8 cellular contexts compared by ENCODE assay signal in genomic region chr18:74291771-74292540, GRCh38. TPM values are rescaled to one million over a fixed set of nuclear protein-coding genes. Genes with fewer than 3 reads are reported as not detected.
DNase-seq lines count a peak whose midpoint lies in the region; ATAC-seq and TF ChIP-seq lines count a peak whose summit lies in the region.

TSS of gene CYB5A (minus strand) at chr18:74291963. CDS start at chr18:74291875, 88 bp downstream.

- H3K4me1 Mint-ChIP-seq in HFFc6 (ENCODE audit: low read depth) (peaks cover 52% of the 10 kb centered on the region), T-cell (peaks cover 14 to 21% (median 16%) of the 10 kb centered on the region in 3 donors)

- POLR2A ChIA-PET in T-cell (lab: Charles Lee): interaction anchor here in 1 of 2 donors (0.6 kb wide), 1 partner anchor 81 kb away, joined by 5 read pairs; no protein-coding TSS in a partner anchor

- H3K36me3 ChIP-seq in GM06990 (ENCODE audit: control insufficient read depth, insufficient read depth, low read length) (no peaks in the 10 kb centered on the region), adrenal gland (replicated peaks in 1 of 2) (no peaks in the 10 kb centered on the region), heart left ventricle (no peaks in the 10 kb centered on the region), upper lobe of left lung (no peaks in the 10 kb centered on the region)

- CTCF ChIA-PET in T-cell (lab: Charles Lee): no interaction called here

- ATAC-seq in T-cell (replicated peaks in 1 of 4) (peak; percentile 96 to 99 (median 97)), heart left ventricle (peak; percentile 99 to 100 (median 99)), upper lobe of left lung (ENCODE audit: low FRiP score in 2 of 2) (peak; percentile 99)

- H3K4me3 ChIP-seq in GM06990 (replicated peaks; ENCODE audit: low read depth, low read length) (peak within 1 kb of the TSS; percentile 93), adrenal gland (peak within 1 kb of the TSS; percentile 59 to 86 (median 72)), heart left ventricle (peak within 1 kb of the TSS; percentile 65 to 96 (median 87)), upper lobe of left lung (peak within 1 kb of the TSS; percentile 67 to 98 (median 85))

- no peak for TF ChIP-seq EP300 in upper lobe of left lung (IDR thresholded peaks at IDR 0.05)

- TF ChIP-seq POLR2A in adrenal gland (IDR thresholded peaks at IDR 0.05) (peak in 1 of 2 donors; percentile 27), heart left ventricle (IDR thresholded peaks at IDR 0.05) (peak in 1 of 2 donors; percentile 81), upper lobe of left lung (IDR thresholded peaks at IDR 0.05) (peak in 3 of 4 donors; percentile 34 to 95 (median 60))

- H3K27ac ChIP-seq in adrenal gland (peak within 1 kb of the TSS in 3 of 5 donors; percentile 37 to 71 (median 61)), heart left ventricle (peak within 1 kb of the TSS in 11 of 12 donors; percentile 35 to 89 (median 72)), upper lobe of left lung (peak within 1 kb of the TSS; percentile 79 to 96 (median 88))

- H3K9me3 ChIP-seq in adrenal gland (replicated peaks in 1 of 3) (no peaks in the 10 kb centered on the region), heart left ventricle (no peaks in the 10 kb centered on the region), upper lobe of left lung (no peaks in the 10 kb centered on the region)

- H3K4me1 ChIP-seq in adrenal gland (replicated peaks in 1 of 2) (peaks cover 6 to 25% of the 10 kb centered on the region in 2 donors), heart left ventricle (peaks cover 0 to 40% (median 22%) of the 10 kb centered on the region in 12 donors), upper lobe of left lung (peaks cover 14 to 41% (median 24%) of the 10 kb centered on the region in 4 donors)

- H3K36me3 Mint-ChIP-seq in HFFc6 (ENCODE audit: low read depth) (peaks cover 5% of the 10 kb centered on the region), T-cell (no peaks in the 10 kb centered on the region)

- 0 to 2% (median 1%) methylated on average over 29 to 68 of the region's 68 CpGs for WGBS in adrenal gland, 4 donors
- 0 to 1% (median 0%) methylated on average over 42 to 68 of the region's 68 CpGs for WGBS in heart left ventricle, 4 donors
- WGBS in upper lobe of left lung, 2 donors: 0% methylated on average over 38 to 48 of the region's 68 CpGs

- H3K4me3 Mint-ChIP-seq in HFFc6 (peak within 1 kb of the TSS; percentile 95), T-cell (peak within 1 kb of the TSS in 1 of 3 donors; percentile 83)

- H3K9me3 Mint-ChIP-seq in HFFc6 (no peaks in the 10 kb centered on the region), T-cell (no peaks in the 10 kb centered on the region)

- H3K27me3 Mint-ChIP-seq in HFFc6 (ENCODE audit: insufficient read depth): no peaks in the 10 kb centered on the region
- H3K27me3 Mint-ChIP-seq in T-cell: no peaks in the 10 kb centered on the region

- TF ChIP-seq CTCF in GM06990 (IDR thresholded peaks at IDR 0.05; ENCODE audit: insufficient read depth, low read length, poor library complexity, severe bottlenecking) (no peak), HFFc6 (IDR thresholded peaks at IDR 0.05) (0 out of 2 replicates have a peak, but pooled peaks have one; percentile 17), adrenal gland (IDR thresholded peaks at IDR 0.05) (peak in 2 of 6 experiments; percentile 17 to 27), heart left ventricle (IDR thresholded peaks at IDR 0.05) (peak in 2 of 12 donors; percentile 10 to 26), upper lobe of left lung (IDR thresholded peaks at IDR 0.05) (peak in 2 of 6 experiments; percentile 13 to 38)

- DNase-seq in GM06990 (ENCODE audit: extremely low read depth, insufficient read length) (peak; percentile 93), HFFc6 (peak; percentile 96), NCI-H1092 treated with DMSO at 0.1 percent for 48 hours (lab: John Stamatoyannopoulos, UW) (peak; percentile 99), T-cell (peak; percentile 94 to 100 (median 98)), adrenal gland (peak; percentile 97 to 99 (median 98)), heart left ventricle (peak; percentile 98 to 99 (median 99)), posterior cingulate gyrus (peak; percentile 99 to 100 (median 100)), upper lobe of left lung (peak; percentile 96 to 98)

- intact Hi-C loops in adrenal gland (cut with DNase I) (no loop called here), heart left ventricle (cut with DNase I) (loop anchor here in 3 of 10 donors (5.0 to 10.0 kb wide), 3 partner anchors 35 to 47 kb away; no protein-coding TSS in a partner anchor), posterior cingulate gyrus (cut with DNase I) (loop anchor here (5.0 to 10.0 kb wide), 2 partner anchors 145 to 203 kb away; partner anchors contain the start of genes CNDP2, FBXO15 and TIMM21)

- H3K27ac Mint-ChIP-seq in HFFc6: peak within 1 kb of the TSS; percentile 70
- H3K27ac Mint-ChIP-seq in T-cell: peak within 1 kb of the TSS; percentile 58 to 87

- H3K27me3 ChIP-seq in GM06990 (replicated peaks; ENCODE audit: control insufficient read depth, insufficient read depth, low read length): no peaks in the 10 kb centered on the region
- H3K27me3 ChIP-seq in adrenal gland: no peaks in the 10 kb centered on the region
- H3K27me3 ChIP-seq in heart left ventricle: no peaks in the 10 kb centered on the region
- no peaks in the 10 kb centered on the region for H3K27me3 ChIP-seq in upper lobe of left lung

RNA-seq across cellular contexts. Expression of gene CYB5A, which starts in this region (rescaled TPM):
- 10 to 100 TPM; 60.4 to 83.3 (median 69.1) TPM for total RNA-seq in HFFc6 (2021; fragmentation: NEBNext Ultra II Directional; extraction: Animal tissue kit (Norgen Biotek cat#: 25700))
- total RNA-seq in T-cell (10 to 100 TPM; 14.4 to 28.8 (median 25.1) TPM), adrenal gland (100 to 1,000 TPM in 5 of 8 donors, 10 to 100 TPM in 3; 70.8 to 193 (median 130) TPM), heart left ventricle (100 to 1,000 TPM in 4 of 9 donors, 10 to 100 TPM in 5; 46.5 to 146 (median 83.3) TPM), upper lobe of left lung (100 to 1,000 TPM; 291 to 729 (median 637) TPM)
- polyA plus RNA-seq in adrenal gland (100 to 1,000 TPM in 1 of 3 donors, 10 to 100 TPM in 2; 62.0 to 207 (median 84.4) TPM), heart left ventricle (10 to 100 TPM; 50.7 to 56.4 TPM)

Comparison
In these comparisons a context has a peak if more than half of its experiments do, and no peak if none do; other contexts are left out.
1. Peak in every context shown above with its lines: DNase-seq, ATAC-seq, H3K4me3 ChIP-seq and H3K27ac ChIP-seq.